ENCODE assay signal across 8 cellular contexts in the genomic region with DNA sequence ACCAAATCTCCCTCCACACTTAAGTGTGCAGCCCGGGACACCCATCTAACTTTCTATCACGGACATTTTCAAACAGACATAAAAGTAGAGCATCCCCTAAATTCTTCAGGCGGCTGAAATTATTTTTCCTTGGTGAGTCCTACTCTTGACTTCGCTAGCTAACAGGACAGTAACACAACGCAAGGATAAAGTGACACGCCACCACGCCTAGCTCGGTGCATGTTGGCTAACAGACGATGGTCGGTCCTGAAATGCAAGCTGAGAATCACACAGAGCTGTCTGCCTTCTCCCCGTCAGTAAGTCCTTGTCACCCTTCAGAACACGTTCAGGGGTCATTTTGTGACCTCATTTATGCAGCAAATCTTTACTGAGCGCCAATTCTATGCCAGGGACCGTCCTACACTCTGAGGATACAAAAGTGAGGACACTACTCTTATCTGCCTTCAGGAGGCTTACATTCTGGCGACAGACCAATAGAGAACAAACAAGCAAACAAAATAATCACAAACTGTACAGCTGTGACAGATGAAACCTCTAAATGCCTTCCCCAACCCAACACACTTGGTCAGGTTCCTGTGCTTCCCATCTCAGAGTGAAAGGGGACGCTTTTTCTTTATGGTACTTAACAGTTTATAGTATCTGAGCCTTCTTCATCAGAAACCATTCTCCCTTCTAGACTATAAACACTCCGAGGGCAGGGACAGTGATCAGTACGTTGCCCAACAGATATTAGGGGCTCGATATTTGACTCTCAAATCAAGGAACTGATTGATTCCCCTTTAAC. TPM values are rescaled to one million over a fixed set of nuclear protein-coding genes. Genes with fewer than 3 reads are reported as not detected.
DNase-seq lines count a peak whose midpoint lies in the region; ATAC-seq and TF ChIP-seq lines count a peak whose summit lies in the region.

No MANE protein-coding gene starts in this region.

- H3K27me3 ChIP-seq in HL-60 (ENCODE audit: insufficient read depth, poor library complexity, severe bottlenecking) (no peaks in the 10 kb centered on the region), iPS-15b (ENCODE audit: control insufficient read depth, insufficient read depth, low read length) (no peaks in the 10 kb centered on the region)

- no peak for DNase-seq in HL-60 (ENCODE audit: low read depth in 1 of 2, low spot score in 1 of 2)
- no peak for DNase-seq in activated CD4-positive, alpha-beta memory T cell treated with anti-CD3 and anti-CD28 coated beads, Interleukin-2, amount 10 ng/mL, durations not matched to agents 7 days and 5 days
- no peak for DNase-seq in stimulated activated effector memory CD8-positive, alpha-beta T cell treated with anti-CD3 and anti-CD28 coated beads, Interleukin-12 subunit alpha, Interleukin-12 subunit beta, amount 100 ng/mL, for 72 hours (ENCODE audit: low spot score in 2 of 2)
- no peak for DNase-seq in cerebellum (ENCODE audit: low spot score)
- DNase-seq in activated CD4-positive, alpha-beta T cell treated with anti-CD3 and anti-CD28 coated beads, Interleukin-2, amount 50 U/mL, for 48 hours, result no peak
- no peak for DNase-seq in NCI-H1092 treated with DMSO at 0.1 percent for 48 hours (lab: John Stamatoyannopoulos, UW)

- H3K36me3 ChIP-seq in iPS-15b (ENCODE audit: control insufficient read depth, insufficient read depth, low read length), result peaks cover 5% of the 10 kb centered on the region

- peak overlapping the region; percentile 60 for H3K9ac ChIP-seq in iPS-15b (ENCODE audit: low read depth, low read length)

- H3K4me1 Mint-ChIP-seq in activated CD4-positive, alpha-beta memory T cell treated with anti-CD3 and anti-CD28 coated beads, Interleukin-2, amount 10 ng/mL, durations not matched to agents 7 days and 5 days, result peaks cover 21% of the 10 kb centered on the region
- H3K4me1 Mint-ChIP-seq in stimulated activated effector memory CD8-positive, alpha-beta T cell treated with anti-CD3 and anti-CD28 coated beads, Interleukin-12 subunit alpha, Interleukin-12 subunit beta, amount 100 ng/mL, for 72 hours, result peaks cover 29% of the 10 kb centered on the region

- H3K27ac Mint-ChIP-seq in activated CD4-positive, alpha-beta memory T cell treated with anti-CD3 and anti-CD28 coated beads, Interleukin-2, amount 10 ng/mL, durations not matched to agents 7 days and 5 days, result peak overlapping the region; percentile 80
- peak overlapping the region; percentile 32 for H3K27ac Mint-ChIP-seq in stimulated activated effector memory CD8-positive, alpha-beta T cell treated with anti-CD3 and anti-CD28 coated beads, Interleukin-12 subunit alpha, Interleukin-12 subunit beta, amount 100 ng/mL, for 72 hours

- no peaks in the 10 kb centered on the region for H3K9me3 Mint-ChIP-seq in activated CD4-positive, alpha-beta memory T cell treated with anti-CD3 and anti-CD28 coated beads, Interleukin-2, amount 10 ng/mL, durations not matched to agents 7 days and 5 days
- no peaks in the 10 kb centered on the region for H3K9me3 Mint-ChIP-seq in stimulated activated effector memory CD8-positive, alpha-beta T cell treated with anti-CD3 and anti-CD28 coated beads, Interleukin-12 subunit alpha, Interleukin-12 subunit beta, amount 100 ng/mL, for 72 hours

- no peak overlapping the region for H3K27ac ChIP-seq in HL-60 (replicated peaks)

- no peaks in the 10 kb centered on the region for H3K27me3 Mint-ChIP-seq in activated CD4-positive, alpha-beta memory T cell treated with anti-CD3 and anti-CD28 coated beads, Interleukin-2, amount 10 ng/mL, durations not matched to agents 7 days and 5 days

- H3K4me3 ChIP-seq in HL-60 (replicated peaks; ENCODE audit: insufficient read depth, low read length) (peak overlapping the region; percentile 95), iPS-15b (ENCODE audit: low read depth, low read length) (peak overlapping the region; percentile 85)

- H3K36me3 Mint-ChIP-seq in activated CD4-positive, alpha-beta memory T cell treated with anti-CD3 and anti-CD28 coated beads, Interleukin-2, amount 10 ng/mL, durations not matched to agents 7 days and 5 days (ENCODE audit: low read depth), result peaks cover 12% of the 10 kb centered on the region
- H3K36me3 Mint-ChIP-seq in stimulated activated effector memory CD8-positive, alpha-beta T cell treated with anti-CD3 and anti-CD28 coated beads, Interleukin-12 subunit alpha, Interleukin-12 subunit beta, amount 100 ng/mL, for 72 hours, result peaks cover 17% of the 10 kb centered on the region

- ATAC-seq in stimulated activated effector memory CD8-positive, alpha-beta T cell treated with anti-CD3 and anti-CD28 coated beads, Interleukin-12 subunit alpha, Interleukin-12 subunit beta, amount 100 ng/mL, for 72 hours, result no peak
- no peak for ATAC-seq in esophagus mucosa

- no peak for TF ChIP-seq CTCF in HL-60 (IDR thresholded peaks at IDR 0.05; ENCODE audit: insufficient read depth, low read length)

- CTCF ChIA-PET in activated CD4-positive, alpha-beta memory T cell treated with anti-CD3 and anti-CD28 coated beads, Interleukin-2, amount 10 ng/mL, durations not matched to agents 7 days and 5 days (lab: Charles Lee), result no interaction called here

- H3K4me3 Mint-ChIP-seq in activated CD4-positive, alpha-beta memory T cell treated with anti-CD3 and anti-CD28 coated beads, Interleukin-2, amount 10 ng/mL, durations not matched to agents 7 days and 5 days, result peak overlapping the region; percentile 92
- H3K4me3 Mint-ChIP-seq in stimulated activated effector memory CD8-positive, alpha-beta T cell treated with anti-CD3 and anti-CD28 coated beads, Interleukin-12 subunit alpha, Interleukin-12 subunit beta, amount 100 ng/mL, for 72 hours, result peak overlapping the region; percentile 80

- no peaks in the 10 kb centered on the region for H3K4me1 ChIP-seq in iPS-15b (ENCODE audit: control insufficient read depth, insufficient read depth, low read length)

- POLR2A ChIA-PET in activated CD4-positive, alpha-beta memory T cell treated with anti-CD3 and anti-CD28 coated beads, Interleukin-2, amount 10 ng/mL, durations not matched to agents 7 days and 5 days (lab: Charles Lee), result interaction anchor here (1.4 to 1.5 kb wide), 2 partner anchors 9 to 18 kb away, joined by 4 to 5 read pairs; no protein-coding TSS in a partner anchor

- no peaks in the 10 kb centered on the region for H3K9me3 ChIP-seq in iPS-15b (ENCODE audit: control insufficient read depth, insufficient read depth, low read length)

RNA-seq across cellular contexts. Expression of a gene that starts 1.3 kb away (rescaled TPM):
- total RNA-seq in activated CD4-positive, alpha-beta memory T cell treated with anti-CD3 and anti-CD28 coated beads, Interleukin-2, amount 10 ng/mL, durations not matched to agents 7 days and 5 days, result 10 to 100 TPM; 58.6 to 59.1 TPM
- 23.9 TPM for total RNA-seq in esophagus mucosa
- total RNA-seq in cerebellum, result 25.9 TPM

RNA-seq across cellular contexts. Expression of a gene that starts 39.5 kb away (rescaled TPM):
- 10 to 100 TPM; 26.1 to 26.8 TPM for total RNA-seq in activated CD4-positive, alpha-beta memory T cell treated with anti-CD3 and anti-CD28 coated beads, Interleukin-2, amount 10 ng/mL, durations not matched to agents 7 days and 5 days
- 16.5 TPM for total RNA-seq in esophagus mucosa
- 46.9 TPM for total RNA-seq in cerebellum
